In the genomic region with DNA sequence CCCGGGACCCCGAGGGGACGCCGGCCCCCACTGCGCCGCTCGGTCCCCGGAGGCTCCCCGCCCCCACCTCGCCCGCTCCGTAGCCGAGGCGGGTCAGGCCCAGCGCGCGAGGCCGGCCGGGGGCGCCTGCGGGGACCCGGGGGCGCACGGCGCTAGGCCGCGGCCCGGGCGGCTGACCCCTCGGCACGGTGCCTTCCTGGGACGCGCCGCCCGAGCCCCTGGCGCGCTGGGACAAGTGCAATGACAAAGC, we compare ENCODE assay signal across 8 cellular contexts. TPM values are rescaled to one million over a fixed set of nuclear protein-coding genes. Genes with fewer than 3 reads are reported as not detected.
DNase-seq lines count a peak whose midpoint lies in the region; ATAC-seq and TF ChIP-seq lines count a peak whose summit lies in the region.

No MANE protein-coding gene starts in this region.

- H2BK12ac ChIP-seq in neuronal stem cell (ENCODE audit: low read length), result no peak overlapping the region

- H3K4me1 Mint-ChIP-seq in T-helper 2 cell treated with Interferon-gamma antibody and Interleukin-4, amounts not matched to agents 5 μg/mL and 100 μg/mL, for 36 hours (ENCODE audit: low read depth), result peaks cover 41% of the 10 kb centered on the region

- H3K9me3 ChIP-seq in duodenal mucosa (ENCODE audit: control insufficient read depth in 1 of 2, low read length in 2 of 2) (no peaks in the 10 kb centered on the region), neuronal stem cell (replicated peaks in 1 of 2; ENCODE audit: control insufficient read depth in 2 of 2, insufficient read depth in 1 of 2, low read depth in 1 of 2, low read length in 2 of 2) (no peaks in the 10 kb centered on the region)

- H3K27me3 ChIP-seq in GM06990 (replicated peaks; ENCODE audit: control insufficient read depth, insufficient read depth, low read length) (no peaks in the 10 kb centered on the region), duodenal mucosa (ENCODE audit: control insufficient read depth in 1 of 2, insufficient read depth in 2 of 2, low read length in 2 of 2) (no peaks in the 10 kb centered on the region), neuronal stem cell (ENCODE audit: control insufficient read depth in 3 of 3, insufficient read depth in 3 of 3, low read depth in 1 of 3, low read length in 3 of 3) (no peaks in the 10 kb centered on the region)

- no peaks in the 10 kb centered on the region for H3K27me3 Mint-ChIP-seq in T-helper 2 cell treated with Interferon-gamma antibody and Interleukin-4, amounts not matched to agents 5 μg/mL and 100 μg/mL, for 36 hours (ENCODE audit: low read depth)

- H4K8ac ChIP-seq in neuronal stem cell (ENCODE audit: low read depth, low read length), result no peak overlapping the region

- peak; percentile 1 for ATAC-seq in HG03460 (IDR thresholded peaks at IDR 0.05; ENCODE audit: unreplicated experiment)

- H2BK5ac ChIP-seq in neuronal stem cell (ENCODE audit: low read length), result peak overlapping the region; percentile 48

- H3K23ac ChIP-seq in neuronal stem cell (ENCODE audit: low read depth, low read length, poor library complexity), result peak overlapping the region; percentile 25

- no peaks in the 10 kb centered on the region for H3K9me3 Mint-ChIP-seq in T-helper 2 cell treated with Interferon-gamma antibody and Interleukin-4, amounts not matched to agents 5 μg/mL and 100 μg/mL, for 36 hours

- no peak overlapping the region for H3K4ac ChIP-seq in neuronal stem cell (ENCODE audit: low read length)

- H3K9ac ChIP-seq in duodenal mucosa (ENCODE audit: low read depth in 1 of 2, low read length in 2 of 2) (no peak overlapping the region), neuronal stem cell (ENCODE audit: low read depth, low read length, poor library complexity) (peak overlapping the region; percentile 91)

- peak overlapping the region; percentile 85 for H2AFZ ChIP-seq in neuronal stem cell (ENCODE audit: low read length)

- no peak overlapping the region for H4K91ac ChIP-seq in neuronal stem cell (ENCODE audit: low read depth, low read length, poor library complexity)

- H3K36me3 ChIP-seq in GM06990 (ENCODE audit: control insufficient read depth, insufficient read depth, low read length) (no peaks in the 10 kb centered on the region), duodenal mucosa (ENCODE audit: control insufficient read depth in 1 of 2, insufficient read depth in 2 of 2, low read length in 2 of 2) (peaks cover 0 to 11% of the 10 kb centered on the region in 2 donors), neuronal stem cell (replicated peaks in 1 of 2; ENCODE audit: control insufficient read depth in 2 of 2, insufficient read depth in 2 of 2, low read length in 2 of 2) (no peaks in the 10 kb centered on the region)

- H3K27ac ChIP-seq in duodenal mucosa (ENCODE audit: low read depth, low read length) (peak overlapping the region; percentile 97), neuronal stem cell (replicated peaks; ENCODE audit: low read length) (no peak overlapping the region)

- H3K36me3 Mint-ChIP-seq in T-helper 2 cell treated with Interferon-gamma antibody and Interleukin-4, amounts not matched to agents 5 μg/mL and 100 μg/mL, for 36 hours (ENCODE audit: low read depth), result peaks cover 43% of the 10 kb centered on the region

- DNase-seq in GM06990 (ENCODE audit: extremely low read depth, insufficient read length), result no peak
- no peak for DNase-seq in neuronal stem cell (ENCODE audit: low spot score)
- no peak for DNase-seq in T-helper 2 cell treated with Interferon-gamma antibody and Interleukin-4, amounts not matched to agents 5 μg/mL and 100 μg/mL, for 36 hours (ENCODE audit: low spot score)
- no peak for DNase-seq in MV-4-11 (lab: John Stamatoyannopoulos, UW)
- no peak for DNase-seq in SIG-M5 (lab: John Stamatoyannopoulos, UW)
- no peak for DNase-seq in RKO (ENCODE audit: low spot score)

- peaks cover 47 to 49% of the 10 kb centered on the region in 2 donors for H3K4me1 ChIP-seq in duodenal mucosa (ENCODE audit: control insufficient read depth in 1 of 2, insufficient read depth in 2 of 2, low read length in 2 of 2)
- peaks cover 9 to 21% of the 10 kb centered on the region in 2 donors for H3K4me1 ChIP-seq in neuronal stem cell (ENCODE audit: control insufficient read depth in 2 of 2, insufficient read depth in 1 of 2, low read depth in 1 of 2, low read length in 2 of 2)

- H3K27ac Mint-ChIP-seq in T-helper 2 cell treated with Interferon-gamma antibody and Interleukin-4, amounts not matched to agents 5 μg/mL and 100 μg/mL, for 36 hours, result no peak overlapping the region

- H3K18ac ChIP-seq in neuronal stem cell (ENCODE audit: low read length), result peak overlapping the region; percentile 90

- H3K14ac ChIP-seq in neuronal stem cell (ENCODE audit: low read length), result no peak overlapping the region

- H2BK15ac ChIP-seq in neuronal stem cell (ENCODE audit: low read length), result no peak overlapping the region

- H3K4me3 ChIP-seq in GM06990 (replicated peaks; ENCODE audit: low read depth, low read length) (peak overlapping the region; percentile 79), duodenal mucosa (ENCODE audit: low read depth in 1 of 2, low read length in 2 of 2) (peak overlapping the region in 1 of 2 donors; percentile 97), neuronal stem cell (ENCODE audit: low read length in 2 of 2) (peak overlapping the region; percentile 84 to 94)

- H2AK5ac ChIP-seq in neuronal stem cell (ENCODE audit: low read depth, low read length), result no peak overlapping the region

- no peaks in the 10 kb centered on the region for H3K79me1 ChIP-seq in neuronal stem cell (ENCODE audit: low read depth, low read length)

- WGBS in neuronal stem cell (ENCODE audit: extremely low coverage in 2 of 2, insufficient read length in 2 of 2, insufficient replicate concordance in 1 of 2), 2 donors, result no CpG with 5 or more reads among the region's 37 CpGs

- TF ChIP-seq CTCF in GM06990 (IDR thresholded peaks at IDR 0.05; ENCODE audit: insufficient read depth, low read length, poor library complexity, severe bottlenecking), result no peak

- no peak overlapping the region for H3K4me3 Mint-ChIP-seq in T-helper 2 cell treated with Interferon-gamma antibody and Interleukin-4, amounts not matched to agents 5 μg/mL and 100 μg/mL, for 36 hours

- H3K4me2 ChIP-seq in neuronal stem cell (ENCODE audit: insufficient read depth, low read length, poor library complexity, severe bottlenecking), result peak overlapping the region; percentile 90

- H2BK120ac ChIP-seq in neuronal stem cell (ENCODE audit: low read depth, low read length), result no peak overlapping the region

RNA-seq across cellular contexts. Expression of gene IRF2, which starts 1.2 kb away (rescaled TPM):
- polyA plus RNA-seq in neuronal stem cell (2013, experiment 1 of 2), result 12.7 TPM
- 12.8 TPM for polyA plus RNA-seq in neuronal stem cell (2013, experiment 2 of 2)
